In the genomic region with DNA sequence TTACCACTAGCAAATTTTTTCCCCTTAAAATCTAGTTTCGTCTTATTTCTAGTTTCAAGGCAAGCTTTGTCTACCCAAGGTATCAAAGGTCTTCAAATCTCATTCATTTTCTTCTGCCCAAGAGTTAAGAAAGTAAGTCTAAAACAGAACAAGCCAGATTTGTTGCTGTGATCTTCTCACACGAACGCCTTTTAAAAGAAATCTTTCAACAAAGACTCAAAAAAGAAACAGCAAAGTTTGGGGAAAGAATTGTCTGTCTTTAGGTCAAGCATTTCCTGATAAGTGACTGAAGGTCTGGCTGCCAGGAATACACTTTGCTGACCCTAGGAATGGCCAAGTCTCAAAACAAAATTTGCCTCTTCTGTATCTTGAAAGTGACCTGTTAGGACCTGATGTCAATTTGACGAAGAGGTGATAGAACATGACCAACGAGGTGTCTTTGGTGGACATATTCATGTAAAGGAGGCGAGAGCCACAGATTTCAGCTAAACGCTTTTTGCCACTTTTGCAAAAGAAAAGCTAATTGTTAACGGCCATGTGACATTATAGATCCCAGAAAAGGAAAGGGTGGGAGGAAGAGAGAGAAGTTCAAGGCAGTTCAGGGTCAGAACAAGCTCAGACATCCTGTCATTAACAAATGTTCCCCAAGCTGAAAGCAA, we compare ENCODE assay signal across 8 cellular contexts. TPM values are rescaled to one million over a fixed set of nuclear protein-coding genes. Genes with fewer than 3 reads are reported as not detected.
DNase-seq lines count a peak whose midpoint lies in the region; ATAC-seq and TF ChIP-seq lines count a peak whose summit lies in the region.

No MANE protein-coding gene starts in this region.

- H3K27me3 ChIP-seq in heart right ventricle = no peaks in the 10 kb centered on the region
- H3K27me3 ChIP-seq in gastrocnemius medialis = no peaks in the 10 kb centered on the region

- 7 to 16% methylated on average over 8 of the region's 8 CpGs for WGBS in heart right ventricle, 2 donors

- H3K4me3 Mint-ChIP-seq in stimulated activated naive CD8-positive, alpha-beta T cell treated with anti-CD3 and anti-CD28 coated beads, Interleukin-15, Interleukin-2, amounts not matched to agents 100 ng/mL and 50 ng/mL, for 24 hours = peak overlapping the region; percentile 90
- H3K4me3 Mint-ChIP-seq in activated CD8-positive, alpha-beta T cell treated with anti-CD3 and anti-CD28 coated beads for 36 hours = peak overlapping the region; percentile 92

- H3K9me3 ChIP-seq in heart right ventricle (no peaks in the 10 kb centered on the region), gastrocnemius medialis (no peaks in the 10 kb centered on the region)

- no peak for TF ChIP-seq POLR2A in gastrocnemius medialis (IDR thresholded peaks at IDR 0.05)

- H3K4me1 ChIP-seq in heart right ventricle (peaks cover 0 to 56% (median 38%) of the 10 kb centered on the region in 9 donors), gastrocnemius medialis (peaks cover 31 to 32% of the 10 kb centered on the region in 2 donors)

- TF ChIP-seq CTCF in activated CD8-positive, alpha-beta T cell treated with anti-CD3 and anti-CD28 coated beads for 36 hours (IDR thresholded peaks at IDR 0.05) = no peak
- TF ChIP-seq CTCF in heart right ventricle (IDR thresholded peaks at IDR 0.05) (no peak), gastrocnemius medialis (IDR thresholded peaks at IDR 0.05 in 4 of 5, conservative IDR thresholded peaks at IDR 0.05 in 1 of 5) (no peak)

- H3K27ac Mint-ChIP-seq in stimulated activated naive CD8-positive, alpha-beta T cell treated with anti-CD3 and anti-CD28 coated beads, Interleukin-15, Interleukin-2, amounts not matched to agents 100 ng/mL and 50 ng/mL, for 24 hours = peak overlapping the region; percentile 91
- H3K27ac Mint-ChIP-seq in activated CD8-positive, alpha-beta T cell treated with anti-CD3 and anti-CD28 coated beads for 36 hours = peak overlapping the region; percentile 96

- intact Hi-C loops in activated CD8-positive, alpha-beta T cell treated with anti-CD3 and anti-CD28 coated beads for 36 hours (cut with micrococcal nuclease) = loop anchor here (2.0 to 10.0 kb wide), 4 partner anchors 20 to 156 kb away; no protein-coding TSS in a partner anchor
- intact Hi-C loops in heart right ventricle (cut with DNase I) = loop anchor here in 7 of 10 donors (2.0 to 10.0 kb wide), 9 partner anchors 54 to 334 kb away; no protein-coding TSS in a partner anchor
- intact Hi-C loops in gastrocnemius medialis (cut with DNase I; ENCODE audit: low total_unique reads) = loop anchor here (5.0 kb wide), 1 partner anchor 166 kb away; no protein-coding TSS in a partner anchor

- H3K27ac ChIP-seq in heart right ventricle = peak overlapping the region; percentile 92 to 100 (median 99)
- H3K27ac ChIP-seq in gastrocnemius medialis = peak overlapping the region; percentile 88 to 98 (median 95)

- H3K36me3 Mint-ChIP-seq in stimulated activated naive CD8-positive, alpha-beta T cell treated with anti-CD3 and anti-CD28 coated beads, Interleukin-15, Interleukin-2, amounts not matched to agents 100 ng/mL and 50 ng/mL, for 24 hours (ENCODE audit: low read depth) = peaks cover 5% of the 10 kb centered on the region
- peaks cover 2% of the 10 kb centered on the region for H3K36me3 Mint-ChIP-seq in activated CD8-positive, alpha-beta T cell treated with anti-CD3 and anti-CD28 coated beads for 36 hours (ENCODE audit: low read depth)

- H3K9me3 Mint-ChIP-seq in stimulated activated naive CD8-positive, alpha-beta T cell treated with anti-CD3 and anti-CD28 coated beads, Interleukin-15, Interleukin-2, amounts not matched to agents 100 ng/mL and 50 ng/mL, for 24 hours = no peaks in the 10 kb centered on the region
- H3K9me3 Mint-ChIP-seq in activated CD8-positive, alpha-beta T cell treated with anti-CD3 and anti-CD28 coated beads for 36 hours = no peaks in the 10 kb centered on the region

- H3K36me3 ChIP-seq in heart right ventricle (no peaks in the 10 kb centered on the region), gastrocnemius medialis (no peaks in the 10 kb centered on the region)

- ATAC-seq in stimulated activated naive CD8-positive, alpha-beta T cell treated with anti-CD3 and anti-CD28 coated beads, Interleukin-15, Interleukin-2, amounts not matched to agents 100 U/mL and 50 U/mL, for 24 hours = no peak
- no peak for ATAC-seq in activated CD8-positive, alpha-beta T cell treated with anti-CD3 and anti-CD28 coated beads for 36 hours
- ATAC-seq in heart right ventricle (peak in 7 of 8 donors; percentile 1 to 49 (median 31)), gastrocnemius medialis (no peak), GM18502 (IDR thresholded peaks at IDR 0.05; ENCODE audit: poor library complexity, unreplicated experiment) (no peak), HG03457 (IDR thresholded peaks at IDR 0.05; ENCODE audit: unreplicated experiment) (no peak)

- no peak for DNase-seq in stimulated activated naive CD8-positive, alpha-beta T cell treated with anti-CD3 and anti-CD28 coated beads, Interleukin-15, Interleukin-2, amounts not matched to agents 100 U/mL and 50 U/mL, for 24 hours
- DNase-seq in activated CD8-positive, alpha-beta T cell treated with anti-CD3 and anti-CD28 coated beads for 36 hours = no peak
- no peak for DNase-seq in heart right ventricle
- no peak for DNase-seq in gastrocnemius medialis
- no peak for DNase-seq in activated CD4-positive, alpha-beta T cell treated with anti-CD3 and anti-CD28 coated beads, Interleukin-2, amount 50 U/mL, for 4 hours

- POLR2A ChIA-PET in activated CD8-positive, alpha-beta T cell treated with anti-CD3 and anti-CD28 coated beads for 36 hours (lab: Charles Lee) = interaction anchor here (0.9 to 3.8 kb wide), 22 partner anchors 10 to 341 kb away, joined by 3 to 44 read pairs (median 4); no protein-coding TSS in a partner anchor

- in situ Hi-C loops in gastrocnemius medialis (cut with MboI; ENCODE audit: low sequenced_read_pairs in 4 of 4) = no loop called here

- no peaks in the 10 kb centered on the region for H3K27me3 Mint-ChIP-seq in stimulated activated naive CD8-positive, alpha-beta T cell treated with anti-CD3 and anti-CD28 coated beads, Interleukin-15, Interleukin-2, amounts not matched to agents 100 ng/mL and 50 ng/mL, for 24 hours
- no peaks in the 10 kb centered on the region for H3K27me3 Mint-ChIP-seq in activated CD8-positive, alpha-beta T cell treated with anti-CD3 and anti-CD28 coated beads for 36 hours

- CTCF ChIA-PET in activated CD8-positive, alpha-beta T cell treated with anti-CD3 and anti-CD28 coated beads for 36 hours (lab: Charles Lee) = interaction anchor here (1.0 to 4.4 kb wide), 15 partner anchors 11 to 186 kb away, joined by 3 to 33 read pairs (median 7); partner anchors contain the start of gene CFAP54

- peak overlapping the region; percentile 70 to 97 (median 90) for H3K4me3 ChIP-seq in heart right ventricle
- H3K4me3 ChIP-seq in gastrocnemius medialis = peak overlapping the region; percentile 83 to 97 (median 86)

- peaks cover 56% of the 10 kb centered on the region for H3K4me1 Mint-ChIP-seq in stimulated activated naive CD8-positive, alpha-beta T cell treated with anti-CD3 and anti-CD28 coated beads, Interleukin-15, Interleukin-2, amounts not matched to agents 100 ng/mL and 50 ng/mL, for 24 hours (ENCODE audit: low read depth)
- H3K4me1 Mint-ChIP-seq in activated CD8-positive, alpha-beta T cell treated with anti-CD3 and anti-CD28 coated beads for 36 hours (ENCODE audit: low read depth) = peaks cover 33% of the 10 kb centered on the region

RNA-seq across cellular contexts. Expression of gene CDK17, which starts 1.7 kb away (rescaled TPM):
- 10 to 100 TPM; 28.4 to 29.0 TPM for total RNA-seq in activated CD8-positive, alpha-beta T cell treated with anti-CD3 and anti-CD28 coated beads for 36 hours
- total RNA-seq in heart right ventricle (10 to 100 TPM; 14.5 to 32.4 (median 21.7) TPM), gastrocnemius medialis (10 to 100 TPM; 10.9 to 25.1 (median 20.9) TPM)
- polyA plus RNA-seq in heart right ventricle = 10 to 100 TPM in 1 of 2 donors, 1 to 10 TPM in 1; 8.5 to 11.0 TPM

Comparison
In these comparisons a context has a peak if more than half of its experiments do, and no peak if none do; other contexts are left out.
1. ATAC-seq: peak in heart right ventricle (7 of 8); none in stimulated activated naive CD8-positive, alpha-beta T cell treated with anti-CD3 and anti-CD28 coated beads, Interleukin-15, Interleukin-2, amounts not matched to agents 100 U/mL and 50 U/mL, for 24 hours (single experiment), activated CD8-positive, alpha-beta T cell treated with anti-CD3 and anti-CD28 coated beads for 36 hours (single experiment), gastrocnemius medialis (0 of 2), GM18502 (single experiment) and HG03457 (single experiment).